In genomic region chr6:138159246-138159645, GRCh38 we compare ENCODE assay signal across 19 cellular contexts. TPM values are rescaled to one million over a fixed set of nuclear protein-coding genes. Genes with fewer than 3 reads are reported as not detected.
A peak's percentile ranks its signal among the peaks of the same experiment; 100 is the strongest.
DNase-seq lines count a peak whose midpoint lies in the region; ATAC-seq, FAIRE-seq and TF ChIP-seq lines count a peak whose summit lies in the region.
"Had no signal": no experiment of that assay in that cellular context is flagged by ENCODE, and none has a peak within 500 bp of the region (broad histone marks: within the 10 kb centered on the region; RNA-seq: fewer than 3 reads in every experiment).

No MANE protein-coding gene starts in this region.

- no peak overlapping the region for H3K4me3 ChIP-seq in bronchial epithelial cell (ENCODE audit: low read depth, low read length)
- H3K4me3 ChIP-seq: GM23248 had no signal

- TF ChIP-seq CTCF in bronchial epithelial cell (IDR thresholded peaks at IDR 0.05; ENCODE audit: insufficient read depth, low read length, severe bottlenecking) (no peak), neural crest cell (conservative IDR thresholded peaks at IDR 0.05) (no peak), type B pancreatic cell (conservative IDR thresholded peaks at IDR 0.05) (no peak)

- H3K27ac Mint-ChIP-seq in neural crest cell (ENCODE audit: unreplicated experiment) (no peak overlapping the region), type B pancreatic cell (peak overlapping the region; percentile 59)
- H3K27ac Mint-ChIP-seq: CD4-positive, alpha-beta memory T cell had no signal

- H3K9me3 Mint-ChIP-seq in neural crest cell (no peaks in the 10 kb centered on the region), type B pancreatic cell (no peaks in the 10 kb centered on the region)

- H3K27me3 Mint-ChIP-seq in neural crest cell (ENCODE audit: low read depth) (peaks cover 78% of the 10 kb centered on the region), type B pancreatic cell (peaks cover 58% of the 10 kb centered on the region)

- peak; percentile 11 for DNase-seq in bronchial epithelial cell (ENCODE audit: low read depth)
- no peak for DNase-seq in neural crest cell (ENCODE audit: low read depth, low spot score)
- no peak for DNase-seq in type B pancreatic cell (ENCODE audit: extremely low spot score, unreplicated experiment)
- no peak for DNase-seq in NCI-H1694 treated with DMSO at 0.1 percent for 48 hours (lab: John Stamatoyannopoulos, UW)
- DNase-seq: Calu3; CD4-positive, alpha-beta memory T cell; COR-L47; DMS79 treated with DMSO at 0.1 percent for 48 hours; GM23248; H7; HCEC 1CT had no signal

- H3K27me3 ChIP-seq in bronchial epithelial cell (ENCODE audit: control insufficient read depth, insufficient read depth, low read length) = no peaks in the 10 kb centered on the region

- no peak for FAIRE-seq in bronchial epithelial cell (lab: Jason Lieb, UNC)
- FAIRE-seq: GM12892, GM19239, H1 had no signal

- ATAC-seq in GM18873 (IDR thresholded peaks at IDR 0.05; ENCODE audit: low FRiP score, unreplicated experiment) (no peak), HG03460 (IDR thresholded peaks at IDR 0.05; ENCODE audit: unreplicated experiment) (no peak)

- H3K36me3 ChIP-seq in bronchial epithelial cell (ENCODE audit: control insufficient read depth, insufficient read depth, low read length) = no peaks in the 10 kb centered on the region

- peak overlapping the region; percentile 70 for H3K4me3 Mint-ChIP-seq in neural crest cell
- H3K4me3 Mint-ChIP-seq in type B pancreatic cell = no peak overlapping the region

- H3K36me3 Mint-ChIP-seq in neural crest cell (ENCODE audit: low read depth) = peaks cover 2% of the 10 kb centered on the region
- no peaks in the 10 kb centered on the region for H3K36me3 Mint-ChIP-seq in type B pancreatic cell
- H3K36me3 Mint-ChIP-seq: CD4-positive, alpha-beta memory T cell had no signal

- H3K4me1 Mint-ChIP-seq in neural crest cell = peaks cover 10% of the 10 kb centered on the region
- H3K4me1 Mint-ChIP-seq in type B pancreatic cell (ENCODE audit: unreplicated experiment) = peaks cover 13% of the 10 kb centered on the region

RNA-seq across cellular contexts. Expression of gene ARFGEF3, which starts 2.5 kb away (rescaled TPM):
- total RNA-seq in bronchial epithelial cell = 10.3 and 14.2 TPM in 2 replicates
- 0.23 and 0.30 TPM in 2 replicates for total RNA-seq in neural crest cell
- 24.0 and 31.7 TPM in 2 replicates for total RNA-seq in type B pancreatic cell (ENCODE audit: low replicate concordance)

RNA-seq across cellular contexts. Expression of gene PERP, which starts 52.0 kb away (rescaled TPM):
- 161 and 401 TPM in 2 replicates for total RNA-seq in bronchial epithelial cell
- 3.0 and 3.3 TPM in 2 replicates for total RNA-seq in neural crest cell
- total RNA-seq in type B pancreatic cell (ENCODE audit: low replicate concordance) = 86.8 and 293 TPM in 2 replicates

RNA-seq across cellular contexts. Expression of gene PBOV1, which starts 59.0 kb away (rescaled TPM):
- total RNA-seq in bronchial epithelial cell = not detected in 2 replicates
- not detected in 2 replicates for total RNA-seq in neural crest cell
- total RNA-seq in type B pancreatic cell (ENCODE audit: low replicate concordance) = not detected in 2 replicates
- total RNA-seq: A172; A673; Calu3; CD4-positive, alpha-beta memory T cell; Daoy; GM23248; H1; H7 had no signal

Comparison
In these comparisons a context has a peak if more than half of its experiments do, and no peak if none do; other contexts are left out.
1. RNA of gene PERP, which starts 52.0 kb away (total RNA-seq): 161 to 401 TPM in bronchial epithelial cell and 86.8 to 293 TPM in type B pancreatic cell; 3.0 to 3.3 TPM in neural crest cell; every median in the first group is over 10 times any median in the second.